ENCODE assay signal across 9 cellular contexts in genomic region chrX:71252221-71252620, GRCh38. TPM values are rescaled to one million over a fixed set of nuclear protein-coding genes. Genes with fewer than 3 reads are reported as not detected.
DNase-seq lines count a peak whose midpoint lies in the region; ATAC-seq, FAIRE-seq and TF ChIP-seq lines count a peak whose summit lies in the region.
"Had no signal": no experiment of that assay in that cellular context is flagged by ENCODE, and none has a peak within 500 bp of the region (broad histone marks: within the 10 kb centered on the region; RNA-seq: fewer than 3 reads in every experiment).

No MANE protein-coding gene starts in this region.

- TF ChIP-seq RAD21 in HepG2 (CRISPR knock-in tag; IDR thresholded peaks at IDR 0.05) = no peak

- TF ChIP-seq CTCF in HepG2 (CRISPR knock-in tag; IDR thresholded peaks at IDR 0.05) = no peak
- TF ChIP-seq CTCF in right lobe of liver (IDR thresholded peaks at IDR 0.05) = no peak
- no peak for TF ChIP-seq CTCF in glutamatergic neuron (IDR thresholded peaks at IDR 0.05; ENCODE audit: partially characterized antibody, unreplicated experiment)

- in situ Hi-C loops in HepG2 (cut with HindIII; ENCODE audit: extremely low pct_ligation_motif_present, low pct_unique_long_range_greater_than_20kb) = no loop called here

- H3K4me3 Mint-ChIP-seq in T-cell (peak overlapping the region; percentile 21 to 92 (median 89)), glutamatergic neuron (ENCODE audit: unreplicated experiment) (peak overlapping the region; percentile 72)

- peak overlapping the region; percentile 56; the same call in 1 of the 2 replicates for H3K9ac ChIP-seq in HepG2 (ENCODE audit: insufficient read depth, low read depth, low read length)

- BruUV-seq in HepG2 (replicated peaks; lab: Mats Ljungman, UMichigan) = no TSS peak

- no peak overlapping the region for H3K27ac ChIP-seq in HepG2 (ENCODE audit: extremely low read length, insufficient read depth, low read length)
- no peak overlapping the region for H3K27ac ChIP-seq in right lobe of liver

- H3K4me3 ChIP-seq in HepG2 (replicated peaks in 1 of 3; ENCODE audit: insufficient read depth in 1 of 3, low read depth in 2 of 3, low read length in 3 of 3) (peak overlapping the region in 2 of 3 experiments; percentile 30 to 76; a peak in 2 of 6 replicates), right lobe of liver (no peak overlapping the region)

- peaks cover 8 to 22% of the 10 kb centered on the region in 2 experiments for H3K36me3 ChIP-seq in HepG2 (replicated peaks in 1 of 2; ENCODE audit: control insufficient read depth in 1 of 2, insufficient read depth in 2 of 2, low read length in 2 of 2)
- peaks cover 0 to 8% (median 0%) of the 10 kb centered on the region in 4 donors for H3K36me3 ChIP-seq in right lobe of liver

- no peak for DNase-seq in HepG2 (ENCODE audit: low spot score)
- no peak for DNase-seq in right lobe of liver
- DNase-seq in T-cell = no peak
- DNase-seq in glutamatergic neuron = no peak
- no peak for DNase-seq in SHP77 (lab: John Stamatoyannopoulos, UW)
- DNase-seq in DMS153 (lab: John Stamatoyannopoulos, UW) = no peak

- no peaks in the 10 kb centered on the region for H3K9me3 ChIP-seq in HepG2 (ENCODE audit: low read length)
- H3K9me3 ChIP-seq in right lobe of liver = no peaks in the 10 kb centered on the region

- H3K27ac Mint-ChIP-seq in T-cell (no peak overlapping the region), glutamatergic neuron (ENCODE audit: unreplicated experiment) (no peak overlapping the region)

- H3K4me2 ChIP-seq in HepG2 (ENCODE audit: low read depth, low read length) = peak overlapping the region; percentile 75

- H3K36me3 Mint-ChIP-seq in T-cell = peaks cover 7% of the 10 kb centered on the region
- no peaks in the 10 kb centered on the region for H3K36me3 Mint-ChIP-seq in glutamatergic neuron (ENCODE audit: unreplicated experiment)

- ATAC-seq in HepG2 (no peak), right lobe of liver (no peak), T-cell (replicated peaks in 1 of 4) (no peak), GM21529 (IDR thresholded peaks at IDR 0.05; ENCODE audit: unreplicated experiment) (no peak), HG02981 (IDR thresholded peaks at IDR 0.05; ENCODE audit: unreplicated experiment) (no peak)

- POLR2A ChIA-PET in HepG2 (lab: Yijun Ruan, JAX) = interaction anchor here (0.9 kb wide), 1 partner anchor 114 kb away, joined by 3 read pairs; the partner anchor contains the start of gene TAF1
- POLR2A ChIA-PET in T-cell (lab: Charles Lee) = no interaction called here

- TF ChIP-seq EP300 in HepG2 (IDR thresholded peaks at IDR 0.05; ENCODE audit: low read depth in 2 of 2, low read length in 2 of 2) (no peak), HepG2 (CRISPR knock-in tag; IDR thresholded peaks at IDR 0.05; ENCODE audit: borderline replicate concordance) (no peak)

- H3K9me3 Mint-ChIP-seq in T-cell (no peaks in the 10 kb centered on the region), glutamatergic neuron (ENCODE audit: unreplicated experiment) (peaks cover 12% of the 10 kb centered on the region)

- TF ChIP-seq POLR2A in HepG2 (IDR thresholded peaks at IDR 0.05; ENCODE audit: insufficient read depth in 1 of 2, low read depth in 2 of 2, low read length in 2 of 2) (no peak), right lobe of liver (IDR thresholded peaks at IDR 0.05) (no peak)

- CTCF ChIA-PET in HepG2 (lab: Yijun Ruan, JAX; ENCODE audit: low intra/inter-chr PET ratio, low total read pairs) (no interaction called here), T-cell (lab: Charles Lee) (no interaction called here)

- WGBS in HepG2 (ENCODE audit: low lambda C conversion rate) = 89% methylated on average over 2 of the region's 2 CpGs
- 90% methylated on average over 2 of the region's 2 CpGs for WGBS in right lobe of liver (ENCODE audit: insufficient coverage, low coverage, low lambda C conversion rate, missing lambda C conversion rate)

- H3K27me3 Mint-ChIP-seq in T-cell (no peaks in the 10 kb centered on the region), glutamatergic neuron (ENCODE audit: unreplicated experiment) (peaks cover 4% of the 10 kb centered on the region)

- peaks cover 18% of the 10 kb centered on the region for H3K79me2 ChIP-seq in HepG2 (ENCODE audit: insufficient read depth, low read length)

- intact Hi-C loops in HepG2 (cut with micrococcal nuclease; ENCODE audit: unreplicated experiment) (loop anchor here (5.0 kb wide), 1 partner anchor 70 kb away; no protein-coding TSS in a partner anchor), right lobe of liver (cut with DNase I) (no loop called here)

- no peak overlapping the region for H2AFZ ChIP-seq in HepG2 (ENCODE audit: low read length)

- no peaks in the 10 kb centered on the region for H4K20me1 ChIP-seq in HepG2 (ENCODE audit: insufficient read depth, low read length)

- H3K27me3 ChIP-seq in HepG2 (ENCODE audit: control insufficient read depth in 1 of 2, insufficient read depth in 2 of 2, low read length in 2 of 2) (no peaks in the 10 kb centered on the region; a peak in 1 of 5 replicates), right lobe of liver (peaks cover 0 to 6% of the 10 kb centered on the region in 2 donors)

- FAIRE-seq in HepG2 (lab: Jason Lieb, UNC) = no peak
- FAIRE-seq: endothelial cell of umbilical vein had no signal

- H3K4me1 ChIP-seq in HepG2 (ENCODE audit: insufficient read depth, low read length) (peaks cover 35% of the 10 kb centered on the region), right lobe of liver (peaks cover 0 to 5% (median 0%) of the 10 kb centered on the region in 4 donors)

- peaks cover 21 to 34% (median 26%) of the 10 kb centered on the region in 3 donors for H3K4me1 Mint-ChIP-seq in T-cell
- H3K4me1 Mint-ChIP-seq in glutamatergic neuron (ENCODE audit: low read depth, unreplicated experiment) = peaks cover 3% of the 10 kb centered on the region

RNA-seq across cellular contexts. Expression of gene ZMYM3, which starts 1.7 kb away (rescaled TPM):
- total RNA-seq in HepG2 (2016; rRNA removed; fragmentation: Illumina TruSeq; extraction: Trizol) (26.4 and 34.7 TPM in 2 replicates), right lobe of liver (10 to 100 TPM in 3 of 6 experiments, 1 to 10 TPM in 3; 8.2 to 13.7 (median 10.1) TPM), T-cell (10 to 100 TPM; 23.6 to 32.4 (median 28.7) TPM), glutamatergic neuron (ENCODE audit: unreplicated experiment) (44.2 TPM)
- 4.0 and 4.2 TPM in 2 replicates for total RNA-seq in HepG2 (2016; cell fraction: cytosol; rRNA removed; fragmentation: Illumina TruSeq; extraction: Trizol; ENCODE audit: low read depth)
- total RNA-seq in HepG2 (2016; cell fraction: insoluble cytoplasmic fraction; rRNA removed; fragmentation: Illumina TruSeq; extraction: Trizol) = 26.2 and 32.3 TPM in 2 replicates
- 8.5 and 9.0 TPM in 2 replicates for total RNA-seq in HepG2 (2016; cell fraction: membrane; rRNA removed; fragmentation: Illumina TruSeq; extraction: Trizol)
- total RNA-seq in HepG2 (2016; cell fraction: nucleus; rRNA removed; fragmentation: Illumina TruSeq; extraction: Trizol) = 27.9 and 28.4 TPM in 2 replicates
- 35.4 and 41.5 TPM in 2 replicates for polyA plus RNA-seq in HepG2 (2011; rRNA removed)
- polyA plus RNA-seq in HepG2 (2011; cell fraction: cytosol; rRNA removed) = 22.2 and 22.7 TPM in 2 replicates
- polyA plus RNA-seq in HepG2 (2011; cell fraction: nucleus; rRNA removed) = 139 and 141 TPM in 2 replicates
- polyA plus RNA-seq in HepG2 (2012) = 34.7 and 36.0 TPM in 2 replicates
- 1.3 and 1.5 TPM in 2 replicates for polyA plus RNA-seq in HepG2 (2016; cell fraction: cytosol; fragmentation: Illumina TruSeq; extraction: Trizol; ENCODE audit: low read depth)
- polyA plus RNA-seq in HepG2 (2016; cell fraction: insoluble cytoplasmic fraction; fragmentation: Illumina TruSeq; extraction: Trizol; ENCODE audit: low read depth) = 23.8 and 29.3 TPM in 2 replicates
- 3.9 and 4.4 TPM in 2 replicates for polyA plus RNA-seq in HepG2 (2016; cell fraction: membrane; fragmentation: Illumina TruSeq; extraction: Trizol; ENCODE audit: low read depth)
- 56.0 and 62.2 TPM in 2 replicates for polyA plus RNA-seq in HepG2 (2016; cell fraction: nucleus; fragmentation: Illumina TruSeq; extraction: Trizol; ENCODE audit: insufficient read depth, low read depth)
- 41.9 and 70.9 TPM in 2 replicates for polyA minus RNA-seq in HepG2 (2011; rRNA and poly(A)+ RNA removed; ENCODE audit: low replicate concordance)
- polyA minus RNA-seq in HepG2 (2011; cell fraction: cytosol; rRNA and poly(A)+ RNA removed) = 35.6 and 37.1 TPM in 2 replicates
- polyA minus RNA-seq in HepG2 (2011; cell fraction: nucleus; rRNA and poly(A)+ RNA removed) = 37.1 and 49.9 TPM in 2 replicates

RNA-seq across cellular contexts. Expression of gene GJB1, which starts 29.2 kb away (rescaled TPM):
- 47.8 and 111 TPM in 2 replicates for total RNA-seq in HepG2 (2016; rRNA removed; fragmentation: Illumina TruSeq; extraction: Trizol)
- total RNA-seq in HepG2 (2016; cell fraction: cytosol; rRNA removed; fragmentation: Illumina TruSeq; extraction: Trizol; ENCODE audit: low read depth) = 30.0 and 31.9 TPM in 2 replicates
- total RNA-seq in HepG2 (2016; cell fraction: insoluble cytoplasmic fraction; rRNA removed; fragmentation: Illumina TruSeq; extraction: Trizol) = 43.6 and 115 TPM in 2 replicates
- total RNA-seq in HepG2 (2016; cell fraction: membrane; rRNA removed; fragmentation: Illumina TruSeq; extraction: Trizol) = 50.9 and 52.8 TPM in 2 replicates
- total RNA-seq in HepG2 (2016; cell fraction: nucleus; rRNA removed; fragmentation: Illumina TruSeq; extraction: Trizol) = 68.5 and 79.5 TPM in 2 replicates
- polyA plus RNA-seq in HepG2 (2011; rRNA removed) = 161 and 197 TPM in 2 replicates
- polyA plus RNA-seq in HepG2 (2011; cell fraction: cytosol; rRNA removed) = 307 and 330 TPM in 2 replicates
- 86.1 and 111 TPM in 2 replicates for polyA plus RNA-seq in HepG2 (2011; cell fraction: nucleus; rRNA removed)
- polyA plus RNA-seq in HepG2 (2012) = 102 and 110 TPM in 2 replicates
- 39.6 and 40.8 TPM in 2 replicates for polyA plus RNA-seq in HepG2 (2016; cell fraction: cytosol; fragmentation: Illumina TruSeq; extraction: Trizol; ENCODE audit: low read depth)
- polyA plus RNA-seq in HepG2 (2016; cell fraction: insoluble cytoplasmic fraction; fragmentation: Illumina TruSeq; extraction: Trizol; ENCODE audit: low read depth) = 45.8 and 50.6 TPM in 2 replicates
- polyA plus RNA-seq in HepG2 (2016; cell fraction: membrane; fragmentation: Illumina TruSeq; extraction: Trizol; ENCODE audit: low read depth) = 50.7 and 51.5 TPM in 2 replicates
- polyA plus RNA-seq in HepG2 (2016; cell fraction: nucleus; fragmentation: Illumina TruSeq; extraction: Trizol; ENCODE audit: insufficient read depth, low read depth) = 115 and 127 TPM in 2 replicates
- 332 TPM in 1 of 2 replicates, not detected in the other for polyA minus RNA-seq in HepG2 (2011; rRNA and poly(A)+ RNA removed; ENCODE audit: low replicate concordance)
- polyA minus RNA-seq in HepG2 (2011; cell fraction: cytosol; rRNA and poly(A)+ RNA removed) = 64.5 and 82.6 TPM in 2 replicates
- polyA minus RNA-seq in HepG2 (2011; cell fraction: nucleus; rRNA and poly(A)+ RNA removed) = 18.2 and 29.2 TPM in 2 replicates
- 100 to 1,000 TPM; 120 to 329 (median 205) TPM for total RNA-seq in right lobe of liver
- under 1 TPM in 2 of 5 donors, not detected in 3; 0.23 TPM for total RNA-seq in T-cell
- not detected for total RNA-seq in glutamatergic neuron (ENCODE audit: unreplicated experiment)
- total RNA-seq: endothelial cell of umbilical vein had no signal
- polyA plus RNA-seq: endothelial cell of umbilical vein had no signal

RNA-seq across cellular contexts. Expression of gene NONO, which starts 31.2 kb away (rescaled TPM):
- total RNA-seq in HepG2 (2016; rRNA removed; fragmentation: Illumina TruSeq; extraction: Trizol) (387 and 408 TPM in 2 replicates), right lobe of liver (100 to 1,000 TPM in 2 of 6 experiments, 10 to 100 TPM in 4; 92.9 to 113 (median 98.4) TPM), T-cell (100 to 1,000 TPM; 322 to 419 (median 348) TPM), glutamatergic neuron (ENCODE audit: unreplicated experiment) (696 TPM)
- 83.7 and 96.2 TPM in 2 replicates for total RNA-seq in HepG2 (2016; cell fraction: cytosol; rRNA removed; fragmentation: Illumina TruSeq; extraction: Trizol; ENCODE audit: low read depth)
- total RNA-seq in HepG2 (2016; cell fraction: insoluble cytoplasmic fraction; rRNA removed; fragmentation: Illumina TruSeq; extraction: Trizol) = 357 and 407 TPM in 2 replicates
- total RNA-seq in HepG2 (2016; cell fraction: membrane; rRNA removed; fragmentation: Illumina TruSeq; extraction: Trizol) = 204 and 232 TPM in 2 replicates
- total RNA-seq in HepG2 (2016; cell fraction: nucleus; rRNA removed; fragmentation: Illumina TruSeq; extraction: Trizol) = 276 and 309 TPM in 2 replicates
- polyA plus RNA-seq in HepG2 (2011; rRNA removed) = 552 and 605 TPM in 2 replicates
- polyA plus RNA-seq in HepG2 (2011; cell fraction: cytosol; rRNA removed) = 203 and 275 TPM in 2 replicates
- 485 and 567 TPM in 2 replicates for polyA plus RNA-seq in HepG2 (2011; cell fraction: nucleus; rRNA removed)
- 362 and 372 TPM in 2 replicates for polyA plus RNA-seq in HepG2 (2012)
- polyA plus RNA-seq in HepG2 (2016; cell fraction: cytosol; fragmentation: Illumina TruSeq; extraction: Trizol; ENCODE audit: low read depth) = 48.7 and 62.5 TPM in 2 replicates
- polyA plus RNA-seq in HepG2 (2016; cell fraction: insoluble cytoplasmic fraction; fragmentation: Illumina TruSeq; extraction: Trizol; ENCODE audit: low read depth) = 393 and 468 TPM in 2 replicates
- polyA plus RNA-seq in HepG2 (2016; cell fraction: membrane; fragmentation: Illumina TruSeq; extraction: Trizol; ENCODE audit: low read depth) = 164 and 203 TPM in 2 replicates
- 514 and 576 TPM in 2 replicates for polyA plus RNA-seq in HepG2 (2016; cell fraction: nucleus; fragmentation: Illumina TruSeq; extraction: Trizol; ENCODE audit: insufficient read depth, low read depth)
- polyA minus RNA-seq in HepG2 (2011; rRNA and poly(A)+ RNA removed; ENCODE audit: low replicate concordance) = 327 and 803 TPM in 2 replicates
- polyA minus RNA-seq in HepG2 (2011; cell fraction: cytosol; rRNA and poly(A)+ RNA removed) = 186 and 264 TPM in 2 replicates
- 151 and 173 TPM in 2 replicates for polyA minus RNA-seq in HepG2 (2011; cell fraction: nucleus; rRNA and poly(A)+ RNA removed)

RNA-seq across cellular contexts. Expression of gene ITGB1BP2, which starts 49.3 kb away (rescaled TPM):
- total RNA-seq in HepG2 (2016; rRNA removed; fragmentation: Illumina TruSeq; extraction: Trizol) (0.21 and 2.2 TPM in 2 replicates), right lobe of liver (under 1 TPM; 0.31 to 0.92 (median 0.66) TPM), T-cell (1 to 10 TPM; 2.3 to 4.0 (median 3.0) TPM), glutamatergic neuron (ENCODE audit: unreplicated experiment) (7.8 TPM)
- not detected in 2 replicates for total RNA-seq in HepG2 (2016; cell fraction: cytosol; rRNA removed; fragmentation: Illumina TruSeq; extraction: Trizol; ENCODE audit: low read depth)
- 0.28 and 2.0 TPM in 2 replicates for total RNA-seq in HepG2 (2016; cell fraction: insoluble cytoplasmic fraction; rRNA removed; fragmentation: Illumina TruSeq; extraction: Trizol)
- 0.24 and 0.46 TPM in 2 replicates for total RNA-seq in HepG2 (2016; cell fraction: membrane; rRNA removed; fragmentation: Illumina TruSeq; extraction: Trizol)
- total RNA-seq in HepG2 (2016; cell fraction: nucleus; rRNA removed; fragmentation: Illumina TruSeq; extraction: Trizol) = 3.9 and 6.3 TPM in 2 replicates
- polyA plus RNA-seq in HepG2 (2011; rRNA removed) = 0.88 and 0.90 TPM in 2 replicates
- polyA plus RNA-seq in HepG2 (2011; cell fraction: cytosol; rRNA removed) = 0.16 and 0.17 TPM in 2 replicates
- 3.9 and 4.8 TPM in 2 replicates for polyA plus RNA-seq in HepG2 (2011; cell fraction: nucleus; rRNA removed)
- polyA plus RNA-seq in HepG2 (2012) = 0.44 and 0.46 TPM in 2 replicates
- 0.19 TPM in 1 of 2 replicates, not detected in the other for polyA plus RNA-seq in HepG2 (2016; cell fraction: cytosol; fragmentation: Illumina TruSeq; extraction: Trizol; ENCODE audit: low read depth)
- polyA plus RNA-seq in HepG2 (2016; cell fraction: insoluble cytoplasmic fraction; fragmentation: Illumina TruSeq; extraction: Trizol; ENCODE audit: low read depth) = not detected in 2 replicates
- not detected in 2 replicates for polyA plus RNA-seq in HepG2 (2016; cell fraction: membrane; fragmentation: Illumina TruSeq; extraction: Trizol; ENCODE audit: low read depth)
- polyA plus RNA-seq in HepG2 (2016; cell fraction: nucleus; fragmentation: Illumina TruSeq; extraction: Trizol; ENCODE audit: insufficient read depth, low read depth) = 6.4 and 6.6 TPM in 2 replicates
- 3.5 and 4.2 TPM in 2 replicates for polyA minus RNA-seq in HepG2 (2011; rRNA and poly(A)+ RNA removed; ENCODE audit: low replicate concordance)
- not detected in 2 replicates for polyA minus RNA-seq in HepG2 (2011; cell fraction: cytosol; rRNA and poly(A)+ RNA removed)
- polyA minus RNA-seq in HepG2 (2011; cell fraction: nucleus; rRNA and poly(A)+ RNA removed) = 8.8 and 13.2 TPM in 2 replicates

Comparison
In these comparisons a context has a peak if more than half of its experiments do, and no peak if none do; other contexts are left out.
1. H3K4me3 ChIP-seq: peak in HepG2 (2 of 3); none in right lobe of liver (0 of 3).
2. RNA of gene GJB1, which starts 29.2 kb away (total RNA-seq): 120 to 329 TPM in right lobe of liver and 30.0 to 115 TPM in HepG2; 0.23 TPM in T-cell and not detected in glutamatergic neuron (single experiment); every median in the first group is over 10 times any median in the second.